13 cellular contexts compared by ENCODE assay signal in genomic region chr4:87051121-87051713, GRCh38.
A peak's percentile ranks its signal among the peaks of the same experiment; 100 is the strongest.
DNase-seq lines count a peak whose midpoint lies in the region; ATAC-seq and TF ChIP-seq lines count a peak whose summit lies in the region.
"Had no signal": no experiment of that assay in that cellular context is flagged by ENCODE, and none has a peak within 500 bp of the region (broad histone marks: within the 10 kb centered on the region; RNA-seq: fewer than 3 reads in every experiment).

No MANE protein-coding gene starts in this region.

- DNase-seq in EH (ENCODE audit: low read depth) (peak; percentile 58), GM23248 (peak; percentile 27), brain microvascular endothelial cell (no peak), cerebellum (ENCODE audit: low spot score) (no peak), NCI-H1105 (lab: John Stamatoyannopoulos, UW) (no peak)
- DNase-seq in central memory CD8-positive, alpha-beta T cell (ENCODE audit: low spot score in 2 of 2), result no peak
- DNase-seq: activated CD4-positive, CD25-positive, alpha-beta regulatory T cell treated with anti-CD3 and anti-CD28 coated beads, Interleukin-2, amount 50 U/mL, for 72 hours; NCI-H510A treated with DMSO at 0.1 percent for 48 hours; Peyer's patch; stimulated activated CD4-positive, alpha-beta T cell treated with anti-CD3 and anti-CD28 coated beads, Interleukin-1b, Interleukin-23, amount 100 ng/mL, for 48 hours had no signal

- no peak overlapping the region for H3K4me2 ChIP-seq in GM23248 (ENCODE audit: unreplicated experiment)

- peaks cover 18% of the 10 kb centered on the region for H3K36me3 Mint-ChIP-seq in central memory CD8-positive, alpha-beta T cell (ENCODE audit: insufficient read depth)

- H3K9ac ChIP-seq in GM23248 (no peak overlapping the region), rectal smooth muscle tissue (ENCODE audit: low read length) (no peak overlapping the region)

- H3K27ac ChIP-seq in GM23248 (no peak overlapping the region), rectal smooth muscle tissue (ENCODE audit: low read depth, low read length) (peak overlapping the region; percentile 30), brain microvascular endothelial cell (no peak overlapping the region)
- H3K27ac ChIP-seq: C4-2B, Peyer's patch had no signal

- H3K9me3 ChIP-seq in GM23248 (ENCODE audit: low read depth), result no peaks in the 10 kb centered on the region
- H3K9me3 ChIP-seq: Peyer's patch had no signal

- H3K27ac Mint-ChIP-seq in central memory CD8-positive, alpha-beta T cell (ENCODE audit: low read depth), result peak overlapping the region; percentile 52

- in situ Hi-C loops in GM23248 (cut with MboI) (no loop called here), brain microvascular endothelial cell (cut with HindIII; ENCODE audit: low pct_ligation_motif_present, low sequenced_read_pairs) (no loop called here)

- WGBS in GM23248 (ENCODE audit: low coverage in 1 of 2, low lambda C conversion rate in 2 of 2, missing lambda C conversion rate in 2 of 2), 2 experiments, result 86 to 90% methylated on average over 9 to 10 of the region's 10 CpGs

- ATAC-seq in central memory CD8-positive, alpha-beta T cell (replicated peaks; ENCODE audit: extremely low read depth, poor library complexity, severe bottlenecking), result no peak
- ATAC-seq: GM12878 had no signal

- H3K4me1 ChIP-seq in GM23248 (ENCODE audit: insufficient read depth), result peaks cover 4% of the 10 kb centered on the region; the same call in 1 of the 2 replicates
- H3K4me1 ChIP-seq in rectal smooth muscle tissue (ENCODE audit: control insufficient read depth, insufficient read depth, low read length), result peaks cover 53% of the 10 kb centered on the region

- no peak overlapping the region for H3K4me3 ChIP-seq in GM23248
- no peak overlapping the region for H3K4me3 ChIP-seq in rectal smooth muscle tissue (ENCODE audit: low read length)
- no peak overlapping the region for H3K4me3 ChIP-seq in brain microvascular endothelial cell (ENCODE audit: low read depth, low read length)
- H3K4me3 ChIP-seq: GM12878, Peyer's patch had no signal

- H3K27me3 ChIP-seq in GM23248 (replicated peaks; ENCODE audit: insufficient read depth) (no peaks in the 10 kb centered on the region), rectal smooth muscle tissue (ENCODE audit: control insufficient read depth, insufficient read depth, low read length) (no peaks in the 10 kb centered on the region), brain microvascular endothelial cell (replicated peaks) (no peaks in the 10 kb centered on the region)
- H3K27me3 ChIP-seq: Peyer's patch had no signal

- peaks cover 46% of the 10 kb centered on the region for H3K4me1 Mint-ChIP-seq in central memory CD8-positive, alpha-beta T cell

- peaks cover 77% of the 10 kb centered on the region for H3K79me2 ChIP-seq in GM23248 (ENCODE audit: insufficient read depth)

- no peaks in the 10 kb centered on the region for H3K9me3 Mint-ChIP-seq in central memory CD8-positive, alpha-beta T cell

- peaks cover 4% of the 10 kb centered on the region; the same call in 1 of the 2 replicates for H3F3A ChIP-seq in GM23248 (ENCODE audit: insufficient read depth)

- H3K4me3 Mint-ChIP-seq in central memory CD8-positive, alpha-beta T cell, result no peak overlapping the region

- TF ChIP-seq CTCF in brain microvascular endothelial cell (IDR thresholded peaks at IDR 0.05; ENCODE audit: low read depth, low read length, missing control alignments), result no peak

- H4K20me1 ChIP-seq in GM23248 (ENCODE audit: insufficient read depth), result 0 out of 2 replicates have a peak, but pooled peaks cover 2% of the 10 kb centered on the region

- H3K9me2 ChIP-seq in GM23248 (ENCODE audit: insufficient read depth), result no peaks in the 10 kb centered on the region

- H3K36me3 ChIP-seq in GM23248 (ENCODE audit: low read depth) (no peaks in the 10 kb centered on the region; the same call in 1 of the 2 replicates), rectal smooth muscle tissue (ENCODE audit: control insufficient read depth, insufficient read depth, low read length) (peaks cover 8% of the 10 kb centered on the region), brain microvascular endothelial cell (replicated peaks) (peaks cover 6% of the 10 kb centered on the region)

- H3K27me3 Mint-ChIP-seq in central memory CD8-positive, alpha-beta T cell, result no peaks in the 10 kb centered on the region

- no peak overlapping the region for H2AFZ ChIP-seq in GM23248

Comparison
In these comparisons a context has a peak if more than half of its experiments do, and no peak if none do; other contexts are left out.
1. DNase-seq: peak in EH (single experiment) and GM23248 (single experiment); none in central memory CD8-positive, alpha-beta T cell (0 of 2), brain microvascular endothelial cell (single experiment), cerebellum (single experiment) and NCI-H1105 (single experiment).